1 cellular context compared by ENCODE assay signal in genomic region chr17:41973457-41973856, GRCh38.
TF ChIP-seq lines count a peak whose summit lies in the region.

No MANE protein-coding gene starts in this region.

TF ChIP-seq in H1, 55 proteins besides CTCF, POLR2A, EP300 and RAD21:
- TF ChIP-seq TEAD4 (IDR thresholded peaks at IDR 0.05; ENCODE audit: low read depth, low read length) = no peak
- no peak for TF ChIP-seq RNF2 (IDR thresholded peaks at IDR 0.05; ENCODE audit: borderline replicate concordance, low read depth, low read length, missing control alignments, poor library complexity, severe bottlenecking)
- TF ChIP-seq GABPA (IDR thresholded peaks at IDR 0.05; ENCODE audit: borderline replicate concordance, insufficient read depth, low read length) = no peak
- TF ChIP-seq SUZ12 (IDR thresholded peaks at IDR 0.05; ENCODE audit: low read length) = no peak
- no peak for TF ChIP-seq SP1 (IDR thresholded peaks at IDR 0.05; ENCODE audit: low read depth, low read length)
- TF ChIP-seq HDAC2 (IDR thresholded peaks at IDR 0.05; ENCODE audit: borderline replicate concordance in 1 of 2, low read depth in 2 of 2, low read length in 2 of 2) = no peak
- no peak for TF ChIP-seq SRF (IDR thresholded peaks at IDR 0.05; ENCODE audit: low read depth, low read length)
- no peak for TF ChIP-seq BACH1 (IDR thresholded peaks at IDR 0.05; ENCODE audit: low read length)
- TF ChIP-seq ZNF274 (IDR thresholded peaks at IDR 0.05; ENCODE audit: borderline replicate concordance, extremely low read depth, low read length) = no peak
- no peak for TF ChIP-seq SP2 (IDR thresholded peaks at IDR 0.05; ENCODE audit: low read length)
- no peak for TF ChIP-seq TAF7 (optimal IDR thresholded peaks at IDR 0.05; ENCODE audit: borderline replicate concordance, low read depth, low read length)
- no peak for TF ChIP-seq TBP (IDR thresholded peaks at IDR 0.05; ENCODE audit: low read depth, low read length)
